ENCODE assay signal across 13 cellular contexts in genomic region chr17:74201250-74201649, GRCh38. TPM values are rescaled to one million over a fixed set of nuclear protein-coding genes. Genes with fewer than 3 reads are reported as not detected.
A peak's percentile ranks its signal among the peaks of the same experiment; 100 is the strongest.
DNase-seq lines count a peak whose midpoint lies in the region; ATAC-seq and TF ChIP-seq lines count a peak whose summit lies in the region.
"Had no signal": no experiment of that assay in that cellular context is flagged by ENCODE, and none has a peak within 500 bp of the region (broad histone marks: within the 10 kb centered on the region; RNA-seq: fewer than 3 reads in every experiment).

No MANE protein-coding gene starts in this region.

- peaks cover 14% of the 10 kb centered on the region for H3K9me3 Mint-ChIP-seq in glutamatergic neuron (ENCODE audit: unreplicated experiment)
- H3K9me3 Mint-ChIP-seq in natural killer cell treated with Interleukin-12 subunit alpha and Interleukin-12 subunit beta and Interleukin-15 and Interleukin-18, amount 100 ng/mL, for 72 hours: no peaks in the 10 kb centered on the region
- H3K9me3 Mint-ChIP-seq: activated T-helper 2 cell treated with anti-CD3 and anti-CD28 coated beads, Interferon-gamma antibody, Interleukin-2, Interleukin-4, amounts not matched to agents 10 μg/mL and 5 μg/mL and 100 μg/mL, durations not matched to agents 14 hours and 24 hours and 36 hours had no signal

- peak; percentile 85 for DNase-seq in DMS153 treated with DMSO at 0.1 percent for 48 hours (lab: John Stamatoyannopoulos, UW; ENCODE audit: unreplicated experiment)
- DNase-seq in NCI-H1694 (lab: John Stamatoyannopoulos, UW): peak; percentile 90
- peak; percentile 15 for DNase-seq in OCI-M1 (lab: John Stamatoyannopoulos, UW)
- no peak for DNase-seq in glutamatergic neuron
- DNase-seq in kidney tubule cell (ENCODE audit: low spot score): no peak
- no peak for DNase-seq in NOMO-1 treated with DMSO at 0.1 percent for 48 hours (lab: John Stamatoyannopoulos, UW; ENCODE audit: unreplicated experiment)
- no peak for DNase-seq in natural killer cell treated with Interleukin-12 subunit alpha and Interleukin-12 subunit beta and Interleukin-15 and Interleukin-18, amount 100 ng/mL, for 72 hours (ENCODE audit: low spot score)
- DNase-seq: central memory CD4-positive, alpha-beta T cell; foreskin melanocyte; KBM-7 had no signal

- H3K4me3 Mint-ChIP-seq in glutamatergic neuron (ENCODE audit: unreplicated experiment): no peak overlapping the region
- no peak overlapping the region for H3K4me3 Mint-ChIP-seq in natural killer cell treated with Interleukin-12 subunit alpha and Interleukin-12 subunit beta and Interleukin-15 and Interleukin-18, amount 100 ng/mL, for 72 hours

- ATAC-seq in HG03097 (IDR thresholded peaks at IDR 0.05; ENCODE audit: low FRiP score, unreplicated experiment): no peak
- ATAC-seq in natural killer cell treated with Interleukin-12 subunit alpha and Interleukin-12 subunit beta and Interleukin-15 and Interleukin-18, amount 100 ng/mL, for 72 hours: no peak
- ATAC-seq: GM12878 had no signal

- H3K27me3 Mint-ChIP-seq in glutamatergic neuron (ENCODE audit: unreplicated experiment): peaks cover 17% of the 10 kb centered on the region
- peaks cover 7 to 15% of the 10 kb centered on the region in 2 donors for H3K27me3 Mint-ChIP-seq in natural killer cell treated with Interleukin-12 subunit alpha and Interleukin-12 subunit beta and Interleukin-15 and Interleukin-18, amount 100 ng/mL, for 72 hours

- TF ChIP-seq CTCF in glutamatergic neuron (IDR thresholded peaks at IDR 0.05; ENCODE audit: partially characterized antibody, unreplicated experiment): no peak

- no peaks in the 10 kb centered on the region for H3K36me3 Mint-ChIP-seq in glutamatergic neuron (ENCODE audit: unreplicated experiment)
- H3K36me3 Mint-ChIP-seq in natural killer cell treated with Interleukin-12 subunit alpha and Interleukin-12 subunit beta and Interleukin-15 and Interleukin-18, amount 100 ng/mL, for 72 hours: peaks cover 7% of the 10 kb centered on the region

- H3K27ac Mint-ChIP-seq in glutamatergic neuron (ENCODE audit: unreplicated experiment): peak overlapping the region; percentile 1
- no peak overlapping the region for H3K27ac Mint-ChIP-seq in natural killer cell treated with Interleukin-12 subunit alpha and Interleukin-12 subunit beta and Interleukin-15 and Interleukin-18, amount 100 ng/mL, for 72 hours
- H3K27ac Mint-ChIP-seq: activated T-helper 2 cell treated with anti-CD3 and anti-CD28 coated beads, Interferon-gamma antibody, Interleukin-2, Interleukin-4, amounts not matched to agents 10 μg/mL and 5 μg/mL and 100 μg/mL, durations not matched to agents 14 hours and 24 hours and 36 hours had no signal

- H3K4me1 Mint-ChIP-seq in glutamatergic neuron (ENCODE audit: low read depth, unreplicated experiment): peaks cover 43% of the 10 kb centered on the region
- peaks cover 30 to 32% of the 10 kb centered on the region in 2 donors for H3K4me1 Mint-ChIP-seq in natural killer cell treated with Interleukin-12 subunit alpha and Interleukin-12 subunit beta and Interleukin-15 and Interleukin-18, amount 100 ng/mL, for 72 hours (ENCODE audit: low read depth in 2 of 2)

RNA-seq across cellular contexts. Expression of gene RPL38, which starts 2.2 kb away (rescaled TPM):
- 600 TPM for total RNA-seq in glutamatergic neuron (ENCODE audit: unreplicated experiment)
- 100 to 1,000 TPM; 593 to 982 TPM for total RNA-seq in natural killer cell treated with Interleukin-12 subunit alpha and Interleukin-12 subunit beta and Interleukin-15 and Interleukin-18, amount 100 ng/mL, for 72 hours

RNA-seq across cellular contexts. Expression of gene TTYH2, which starts 12.1 kb away (rescaled TPM):
- total RNA-seq in glutamatergic neuron (ENCODE audit: unreplicated experiment): 121 TPM
- total RNA-seq in natural killer cell treated with Interleukin-12 subunit alpha and Interleukin-12 subunit beta and Interleukin-15 and Interleukin-18, amount 100 ng/mL, for 72 hours: 1 to 10 TPM; 1.5 to 1.9 TPM

Comparison
In these comparisons a context has a peak if more than half of its experiments do, and no peak if none do; other contexts are left out.
1. DNase-seq: peak in DMS153 treated with DMSO at 0.1 percent for 48 hours (single experiment), NCI-H1694 (single experiment) and OCI-M1 (single experiment); none in glutamatergic neuron (single experiment), kidney tubule cell (single experiment), NOMO-1 treated with DMSO at 0.1 percent for 48 hours (single experiment) and natural killer cell treated with Interleukin-12 subunit alpha and Interleukin-12 subunit beta and Interleukin-15 and Interleukin-18, amount 100 ng/mL, for 72 hours (single experiment).
2. RNA of gene TTYH2, which starts 12.1 kb away (total RNA-seq): 121 TPM in glutamatergic neuron (single experiment); 1.5 to 1.9 TPM in natural killer cell treated with Interleukin-12 subunit alpha and Interleukin-12 subunit beta and Interleukin-15 and Interleukin-18, amount 100 ng/mL, for 72 hours; every median in the first group is over 10 times any median in the second.